23 cellular contexts compared by ENCODE assay signal in genomic region chr4:154677300-154677699, GRCh38.
DNase-seq lines count a peak whose midpoint lies in the region; ATAC-seq, FAIRE-seq and TF ChIP-seq lines count a peak whose summit lies in the region.
"Had no signal": no experiment of that assay in that cellular context is flagged by ENCODE, and none has a peak within 500 bp of the region (broad histone marks: within the 10 kb centered on the region; RNA-seq: fewer than 3 reads in every experiment).

No MANE protein-coding gene starts in this region.

- TF ChIP-seq POLR2A in HepG2 (IDR thresholded peaks at IDR 0.05; ENCODE audit: insufficient read depth in 1 of 2, low read depth in 2 of 2, low read length in 2 of 2) (no peak), right lobe of liver (IDR thresholded peaks at IDR 0.05) (no peak)

- no TSS peak for BruUV-seq in HepG2 (replicated peaks; lab: Mats Ljungman, UMichigan)

- no peaks in the 10 kb centered on the region for H3K79me2 ChIP-seq in HepG2 (ENCODE audit: insufficient read depth, low read length)

- H3K27me3 ChIP-seq in liver (ENCODE audit: control insufficient read depth in 4 of 4, insufficient read depth in 4 of 4, low read length in 3 of 4) (no peaks in the 10 kb centered on the region), HepG2 (ENCODE audit: control insufficient read depth in 1 of 2, insufficient read depth in 2 of 2, low read length in 2 of 2) (no peaks in the 10 kb centered on the region), right lobe of liver (no peaks in the 10 kb centered on the region)
- H3K27me3 ChIP-seq: BLaER1 treated with 17β-estradiol and CSF1 and Interleukin-3, amounts not matched to agents 10 nM and 100 nM had no signal

- H4K20me1 ChIP-seq in HepG2 (ENCODE audit: insufficient read depth, low read length): no peaks in the 10 kb centered on the region
- H4K20me1 ChIP-seq: BLaER1 treated with 17β-estradiol and CSF1 and Interleukin-3, amounts not matched to agents 10 nM and 100 nM had no signal

- H3K9me3 ChIP-seq in liver (ENCODE audit: control insufficient read depth in 4 of 4, low read length in 3 of 4) (no peaks in the 10 kb centered on the region), HepG2 (ENCODE audit: low read length) (no peaks in the 10 kb centered on the region), right lobe of liver (no peaks in the 10 kb centered on the region)
- H3K9me3 ChIP-seq: A549; BLaER1 treated with 17β-estradiol and CSF1 and Interleukin-3, amounts not matched to agents 10 nM and 100 nM; Caco-2 had no signal

- TF ChIP-seq RAD21 in liver (IDR thresholded peaks at IDR 0.05) (no peak), HepG2 (CRISPR knock-in tag; IDR thresholded peaks at IDR 0.05) (no peak)

- intact Hi-C loops in HepG2 (cut with micrococcal nuclease; ENCODE audit: unreplicated experiment): no loop called here
- intact Hi-C loops in right lobe of liver (cut with DNase I): no loop called here

- H2AFZ ChIP-seq in HepG2 (ENCODE audit: low read length): no peak overlapping the region

- H3K36me3 Mint-ChIP-seq in mesothelial cell of epicardium: no peaks in the 10 kb centered on the region
- H3K36me3 Mint-ChIP-seq: CD8-positive, alpha-beta T cell had no signal

- TF ChIP-seq CTCF in liver (IDR thresholded peaks at IDR 0.05; ENCODE audit: low read depth, low read length, missing input control): no peak
- no peak for TF ChIP-seq CTCF in HepG2 (CRISPR knock-in tag; IDR thresholded peaks at IDR 0.05)
- TF ChIP-seq CTCF in right lobe of liver (IDR thresholded peaks at IDR 0.05): no peak
- TF ChIP-seq CTCF in mesothelial cell of epicardium (IDR thresholded peaks at IDR 0.05; ENCODE audit: unreplicated experiment): no peak

- H3K4me1 ChIP-seq in liver (ENCODE audit: control insufficient read depth in 4 of 4, insufficient read depth in 4 of 4, low read length in 3 of 4) (no peaks in the 10 kb centered on the region), HepG2 (ENCODE audit: insufficient read depth, low read length) (no peaks in the 10 kb centered on the region), right lobe of liver (no peaks in the 10 kb centered on the region)
- H3K4me1 ChIP-seq: A549; BLaER1 treated with 17β-estradiol and CSF1 and Interleukin-3, amounts not matched to agents 10 nM and 100 nM; Caco-2 had no signal

- no peaks in the 10 kb centered on the region for H3K36me3 ChIP-seq in liver (ENCODE audit: control insufficient read depth in 4 of 4, insufficient read depth in 3 of 4, low read depth in 1 of 4, low read length in 3 of 4)
- H3K36me3 ChIP-seq in HepG2 (replicated peaks in 1 of 2; ENCODE audit: control insufficient read depth in 1 of 2, insufficient read depth in 2 of 2, low read length in 2 of 2): no peaks in the 10 kb centered on the region
- no peaks in the 10 kb centered on the region for H3K36me3 ChIP-seq in right lobe of liver
- H3K36me3 ChIP-seq: BLaER1 treated with 17β-estradiol and CSF1 and Interleukin-3, amounts not matched to agents 10 nM and 100 nM had no signal

- in situ Hi-C loops in HepG2 (cut with HindIII; ENCODE audit: extremely low pct_ligation_motif_present, low pct_unique_long_range_greater_than_20kb): no loop called here

- ATAC-seq in HepG2 (no peak), right lobe of liver (peak in 3 of 4 donors; percentile 35 to 74 (median 42)), HG02852 (IDR thresholded peaks at IDR 0.05; ENCODE audit: unreplicated experiment) (no peak)
- ATAC-seq: A549; CD8-positive, alpha-beta T cell had no signal

- no peak for FAIRE-seq in HepG2 (lab: Jason Lieb, UNC)
- FAIRE-seq: A549, D721Med, G401.6, GM12891, GM19239 had no signal

- DNase-seq in HepG2 (ENCODE audit: low spot score) (no peak), right lobe of liver (no peak), mesothelial cell of epicardium (ENCODE audit: low spot score in 2 of 2, unreplicated experiment in 2 of 2) (no peak), NCI-H2081 treated with DMSO at 0.1 percent for 48 hours (lab: John Stamatoyannopoulos, UW) (no peak), putamen (ENCODE audit: low spot score) (no peak)
- DNase-seq: AML-193; Caco-2; Calu3; CD4-positive, alpha-beta T cell; CD8-positive, alpha-beta T cell; DMS79 treated with DMSO at 0.1 percent for 48 hours; GF-D8 had no signal

- CTCF ChIA-PET in HepG2 (lab: Yijun Ruan, JAX; ENCODE audit: low intra/inter-chr PET ratio, low total read pairs): no interaction called here

- POLR2A ChIA-PET in HepG2 (lab: Yijun Ruan, JAX): no interaction called here

- H3K9ac ChIP-seq in liver (ENCODE audit: low read depth in 1 of 2, low read length in 2 of 2): no peak overlapping the region
- H3K9ac ChIP-seq in HepG2 (ENCODE audit: insufficient read depth, low read depth, low read length): no peak overlapping the region
- H3K9ac ChIP-seq: BLaER1 treated with 17β-estradiol and CSF1 and Interleukin-3, amounts not matched to agents 10 nM and 100 nM had no signal

- H3K4me1 Mint-ChIP-seq in mesothelial cell of epicardium: peaks cover 16% of the 10 kb centered on the region
- H3K4me1 Mint-ChIP-seq: B cell had no signal

- H3K27ac ChIP-seq in liver (ENCODE audit: low read depth in 1 of 2, low read length in 2 of 2) (no peak overlapping the region), HepG2 (ENCODE audit: extremely low read length, insufficient read depth, low read length) (no peak overlapping the region), right lobe of liver (no peak overlapping the region)
- H3K27ac ChIP-seq: 22Rv1; A549; BLaER1 treated with 17β-estradiol and CSF1 and Interleukin-3, amounts not matched to agents 10 nM and 100 nM; C4-2B had no signal

- no peak overlapping the region for H3K4me3 ChIP-seq in liver (ENCODE audit: low read depth in 1 of 3, low read length in 3 of 3)
- no peak overlapping the region for H3K4me3 ChIP-seq in HepG2 (replicated peaks in 1 of 3; ENCODE audit: insufficient read depth in 1 of 3, low read depth in 2 of 3, low read length in 3 of 3)
- no peak overlapping the region for H3K4me3 ChIP-seq in right lobe of liver
- H3K4me3 ChIP-seq: A549; BLaER1 treated with 17β-estradiol and CSF1 and Interleukin-3, amounts not matched to agents 10 nM and 100 nM had no signal

- H3K27ac Mint-ChIP-seq in mesothelial cell of epicardium: peak overlapping the region; percentile 15
- H3K27ac Mint-ChIP-seq: B cell; CD4-positive, alpha-beta T cell; CD8-positive, alpha-beta T cell had no signal

- peaks cover 1% of the 10 kb centered on the region for H3K27me3 Mint-ChIP-seq in mesothelial cell of epicardium (ENCODE audit: low read depth)

- TF ChIP-seq EP300 in HepG2 (IDR thresholded peaks at IDR 0.05; ENCODE audit: low read depth in 2 of 2, low read length in 2 of 2): no peak
- no peak for TF ChIP-seq EP300 in HepG2 (CRISPR knock-in tag; IDR thresholded peaks at IDR 0.05; ENCODE audit: borderline replicate concordance)

- no peak overlapping the region for H3K4me3 Mint-ChIP-seq in mesothelial cell of epicardium
- H3K4me3 Mint-ChIP-seq: B cell; CD4-positive, alpha-beta T cell; CD8-positive, alpha-beta T cell had no signal

- H3K4me2 ChIP-seq in HepG2 (ENCODE audit: low read depth, low read length): no peak overlapping the region
- H3K4me2 ChIP-seq: A549; BLaER1 treated with 17β-estradiol and CSF1 and Interleukin-3, amounts not matched to agents 10 nM and 100 nM had no signal

- peaks cover 5% of the 10 kb centered on the region for H3K9me3 Mint-ChIP-seq in mesothelial cell of epicardium
- H3K9me3 Mint-ChIP-seq: CD4-positive, alpha-beta T cell; CD8-positive, alpha-beta T cell had no signal

- 49% methylated on average over 1 of the region's 1 CpG for WGBS in liver
- 9% methylated on average over 1 of the region's 1 CpG for WGBS in HepG2 (ENCODE audit: low lambda C conversion rate)
- 35% methylated on average over 1 of the region's 1 CpG for WGBS in right lobe of liver (ENCODE audit: insufficient coverage, low coverage, low lambda C conversion rate, missing lambda C conversion rate)

TF ChIP-seq in liver, 16 proteins besides CTCF, POLR2A, EP300 and RAD21:
- peak; percentile 38 to 42 for TF ChIP-seq RXRA (IDR thresholded peaks at IDR 0.05)
- TF ChIP-seq, protein P1, sequence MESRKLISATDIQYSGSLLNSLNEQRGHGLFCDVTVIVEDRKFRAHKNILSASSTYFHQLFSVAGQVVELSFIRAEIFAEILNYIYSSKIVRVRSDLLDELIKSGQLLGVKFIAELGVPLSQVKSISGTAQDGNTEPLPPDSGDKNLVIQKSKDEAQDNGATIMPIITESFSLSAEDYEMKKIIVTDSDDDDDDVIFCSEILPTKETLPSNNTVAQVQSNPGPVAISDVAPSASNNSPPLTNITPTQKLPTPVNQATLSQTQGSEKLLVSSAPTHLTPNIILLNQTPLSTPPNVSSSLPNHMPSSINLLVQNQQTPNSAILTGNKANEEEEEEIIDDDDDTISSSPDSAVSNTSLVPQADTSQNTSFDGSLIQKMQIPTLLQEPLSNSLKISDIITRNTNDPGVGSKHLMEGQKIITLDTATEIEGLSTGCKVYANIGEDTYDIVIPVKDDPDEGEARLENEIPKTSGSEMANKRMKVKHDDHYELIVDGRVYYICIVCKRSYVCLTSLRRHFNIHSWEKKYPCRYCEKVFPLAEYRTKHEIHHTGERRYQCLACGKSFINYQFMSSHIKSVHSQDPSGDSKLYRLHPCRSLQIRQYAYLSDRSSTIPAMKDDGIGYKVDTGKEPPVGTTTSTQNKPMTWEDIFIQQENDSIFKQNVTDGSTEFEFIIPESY (IDR thresholded peaks at IDR 0.05): no peak
- TF ChIP-seq SP1 (IDR thresholded peaks at IDR 0.05): peak; percentile 3
- peak; percentile 84 for TF ChIP-seq NR2F2 (IDR thresholded peaks at IDR 0.05)

TF ChIP-seq in HepG2, 621 proteins besides CTCF, POLR2A, EP300 and RAD21:
- TF ChIP-seq NFE2L2 (IDR thresholded peaks at IDR 0.05; ENCODE audit: low read length) (no peak), ZNF160 (CRISPR knock-in tag; IDR thresholded peaks at IDR 0.05) (no peak), KMT2B (CRISPR knock-in tag; IDR thresholded peaks at IDR 0.05) (no peak)
TF ChIP-seq in HepG2: peak in this region for 0.

Comparison
In these comparisons a context has a peak if more than half of its experiments do, and no peak if none do; other contexts are left out.
1. ATAC-seq: peak in right lobe of liver (3 of 4); none in HepG2 (single experiment) and HG02852 (single experiment).